15 cellular contexts compared by ENCODE assay signal in the genomic region with DNA sequence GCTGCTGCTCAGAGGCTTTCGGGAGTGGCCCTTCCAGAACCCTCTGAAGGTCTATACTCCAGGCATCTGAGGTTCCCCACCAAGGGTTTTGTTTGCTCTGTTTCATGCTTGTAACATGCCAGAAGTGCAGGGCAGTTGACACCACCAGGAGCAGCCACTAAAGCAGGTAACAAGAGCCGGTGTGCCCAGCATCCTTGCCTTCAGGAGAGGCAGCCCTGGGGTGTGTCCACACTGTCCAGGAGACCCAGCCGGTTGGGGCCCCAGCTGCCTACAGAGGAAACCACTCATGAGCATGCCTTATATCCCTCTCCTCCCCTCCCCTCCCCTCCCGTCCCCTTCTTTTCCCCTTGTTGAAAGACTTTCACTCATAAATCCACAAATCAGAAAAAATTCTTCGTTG.
DNase-seq lines count a peak whose midpoint lies in the region; ATAC-seq and TF ChIP-seq lines count a peak whose summit lies in the region.
"Had no signal": no experiment of that assay in that cellular context is flagged by ENCODE, and none has a peak within 500 bp of the region (broad histone marks: within the 10 kb centered on the region; RNA-seq: fewer than 3 reads in every experiment).

No MANE protein-coding gene starts in this region.

- peaks cover 39% of the 10 kb centered on the region for H3K4me1 ChIP-seq in BLaER1
- peaks cover 12 to 34% (median 26%) of the 10 kb centered on the region in 4 donors for H3K4me1 ChIP-seq in esophagus muscularis mucosa
- peaks cover 53% of the 10 kb centered on the region for H3K4me1 ChIP-seq in parathyroid adenoma
- H3K4me1 ChIP-seq: HAP-1 had no signal

- no peak for TF ChIP-seq EP300 in esophagus muscularis mucosa (IDR thresholded peaks at IDR 0.05)

- TF ChIP-seq POLR2A in esophagus muscularis mucosa (IDR thresholded peaks at IDR 0.05; ENCODE audit: low read depth) = no peak

- DNase-seq in DMS 273 (lab: John Stamatoyannopoulos, UW; ENCODE audit: unreplicated experiment) = peak; percentile 48
- no peak for DNase-seq in DMS 273 treated with DMSO at 0.1 percent for 48 hours (lab: John Stamatoyannopoulos, UW)
- peak; percentile 91 for DNase-seq in esophagus muscularis mucosa (ENCODE audit: extremely low spot score)
- DNase-seq in stimulated activated CD4-positive, alpha-beta T cell treated with anti-CD3 and anti-CD28 coated beads, Interleukin-12 subunit alpha, Interleukin-12 subunit beta, amount 100 ng/mL, for 4 hours = no peak
- DNase-seq: Calu3; CD4-positive, alpha-beta T cell; DMS153; DMS79 treated with DMSO at 0.1 percent for 48 hours; EL had no signal

- H3K27ac ChIP-seq in BLaER1 (no peak overlapping the region), esophagus muscularis mucosa (replicated peaks in 1 of 4) (no peak overlapping the region), parathyroid adenoma (peak overlapping the region; percentile 93)
- H3K27ac ChIP-seq: 22Rv1 had no signal

- H3K9me3 ChIP-seq in BLaER1 = peaks cover 14% of the 10 kb centered on the region
- no peaks in the 10 kb centered on the region for H3K9me3 ChIP-seq in esophagus muscularis mucosa
- H3K9me3 ChIP-seq in parathyroid adenoma (ENCODE audit: control insufficient read depth, low read length) = no peaks in the 10 kb centered on the region
- H3K9me3 ChIP-seq: HAP-1 had no signal

- no peak overlapping the region for H3K9ac ChIP-seq in BLaER1
- H3K9ac ChIP-seq in parathyroid adenoma = no peak overlapping the region

- H3K79me2 ChIP-seq in parathyroid adenoma = no peaks in the 10 kb centered on the region

- TF ChIP-seq CTCF in esophagus muscularis mucosa (IDR thresholded peaks at IDR 0.05) (no peak), parathyroid adenoma (IDR thresholded peaks at IDR 0.05) (no peak)

- H3K27me3 ChIP-seq in BLaER1 = no peaks in the 10 kb centered on the region
- peaks cover 0 to 23% (median 12%) of the 10 kb centered on the region in 4 donors for H3K27me3 ChIP-seq in esophagus muscularis mucosa
- no peaks in the 10 kb centered on the region for H3K27me3 ChIP-seq in parathyroid adenoma (ENCODE audit: control insufficient read depth, insufficient read depth, low read length)

- peak overlapping the region; percentile 70 for H2AFZ ChIP-seq in parathyroid adenoma

- H3K36me3 ChIP-seq in BLaER1 = no peaks in the 10 kb centered on the region
- no peaks in the 10 kb centered on the region for H3K36me3 ChIP-seq in esophagus muscularis mucosa
- H3K36me3 ChIP-seq in parathyroid adenoma (ENCODE audit: control insufficient read depth, insufficient read depth, low read length) = no peaks in the 10 kb centered on the region
- H3K36me3 ChIP-seq: HAP-1 had no signal

- no peak overlapping the region for H3K4me3 ChIP-seq in BLaER1
- no peak overlapping the region for H3K4me3 ChIP-seq in esophagus muscularis mucosa
- H3K4me3 ChIP-seq in parathyroid adenoma (ENCODE audit: low read depth, low read length) = no peak overlapping the region
- H3K4me3 ChIP-seq: HAP-1 had no signal

- ATAC-seq in GM18868 (IDR thresholded peaks at IDR 0.05; ENCODE audit: unreplicated experiment) (no peak), HG03159 (IDR thresholded peaks at IDR 0.05; ENCODE audit: unreplicated experiment) (no peak)

- WGBS in esophagus muscularis mucosa = 87% methylated on average over 4 of the region's 5 CpGs

- H4K20me1 ChIP-seq in BLaER1 = no peaks in the 10 kb centered on the region

- H3K4me2 ChIP-seq in BLaER1 (peak overlapping the region; percentile 82), parathyroid adenoma (ENCODE audit: low read length) (no peak overlapping the region)

- intact Hi-C loops in esophagus muscularis mucosa (cut with DNase I) = loop anchor here (2.0 kb wide), 1 partner anchor 63 kb away; no protein-coding TSS in a partner anchor

Comparison
In these comparisons a context has a peak if more than half of its experiments do, and no peak if none do; other contexts are left out.
1. DNase-seq: peak in DMS 273 (single experiment) and esophagus muscularis mucosa (single experiment); none in DMS 273 treated with DMSO at 0.1 percent for 48 hours (single experiment) and stimulated activated CD4-positive, alpha-beta T cell treated with anti-CD3 and anti-CD28 coated beads, Interleukin-12 subunit alpha, Interleukin-12 subunit beta, amount 100 ng/mL, for 4 hours (single experiment).